ENCODE assay signal across 27 cellular contexts in the genomic region with DNA sequence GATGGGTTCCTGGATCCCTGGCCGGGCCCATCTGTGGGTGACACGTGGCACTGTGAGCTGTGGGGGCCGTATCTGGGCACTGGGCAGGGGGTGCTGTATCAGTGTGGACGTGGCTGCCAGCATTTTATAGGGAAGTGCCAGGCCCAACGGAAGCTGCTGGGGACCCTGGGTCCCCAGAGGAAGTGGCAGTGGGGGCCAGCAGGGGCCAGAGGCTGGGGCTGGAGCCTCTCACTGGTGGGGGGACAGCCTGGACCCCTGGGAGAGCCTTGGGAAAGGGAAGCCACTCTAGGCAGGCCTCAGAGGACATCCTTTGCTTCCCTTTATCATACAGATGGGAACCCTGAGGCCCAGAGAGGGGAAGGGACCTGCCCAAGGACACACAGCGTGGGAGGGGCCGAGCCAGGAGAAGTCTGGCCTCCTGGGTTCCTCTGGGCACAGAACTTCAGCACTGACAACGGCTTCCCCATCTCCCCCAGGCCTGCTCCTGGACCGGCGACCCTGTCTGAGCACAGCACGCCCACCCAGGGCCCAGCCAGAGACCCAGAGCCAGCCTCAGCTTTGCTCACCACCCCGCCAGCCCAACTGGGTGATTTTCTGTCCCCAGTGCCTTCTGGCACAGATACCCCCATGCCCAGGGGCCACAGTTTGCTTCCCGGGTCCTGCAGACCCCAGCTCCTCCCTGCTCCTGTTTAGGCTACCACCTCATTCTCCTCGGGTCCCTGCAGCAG. TPM values are rescaled to one million over a fixed set of nuclear protein-coding genes. Genes with fewer than 3 reads are reported as not detected.
"Had no signal": no experiment of that assay in that cellular context is flagged by ENCODE, and none has a peak within 500 bp of the region (broad histone marks: within the 10 kb centered on the region; RNA-seq: fewer than 3 reads in every experiment).

No MANE protein-coding gene starts in this region.

- H3K4me3 ChIP-seq: adrenal gland, SJSA1 had no signal

- FAIRE-seq: TTC549 had no signal

- H3K27ac ChIP-seq: adrenal gland, SJSA1 had no signal

- ATAC-seq: activated CD8-positive, alpha-beta T cell treated with anti-CD3 and anti-CD28 coated beads for 36 hours; activated T-cell treated with anti-CD3 and anti-CD28 coated beads, Interleukin-2, amount 50 U/mL, for 72 hours; Panc1; SK-N-SH treated with all-trans-retinoic acid at 6 μM for 48 hours had no signal

- H3K9me3 ChIP-seq: adrenal gland, SJSA1 had no signal

- H3K36me3 ChIP-seq: adrenal gland, SJSA1 had no signal

- H3K27me3 ChIP-seq: adrenal gland had no signal

- DNase-seq: activated CD4-positive, alpha-beta T cell treated with anti-CD3 and anti-CD28 coated beads for 4 hours; activated CD8-positive, alpha-beta memory T cell treated with anti-CD3 and anti-CD28 coated beads, Interleukin-2, amount 50 U/mL, for 4 hours; activated CD8-positive, alpha-beta T cell treated with anti-CD3 and anti-CD28 coated beads for 36 hours; activated gamma-delta T cell treated with Interleukin-2 at 50 U/mL for 16 hours; activated naive CD4-positive, alpha-beta T cell treated with anti-CD3 and anti-CD28 coated beads, Interleukin-2, amount 50 U/mL, for 16 hours; activated naive CD8-positive, alpha-beta T cell treated with anti-CD3 and anti-CD28 coated beads, Interleukin-2, amount 10 ng/mL, durations not matched to agents 7 days and 5 days; activated T-cell treated with anti-CD3 and anti-CD28 coated beads, Interleukin-2, amount 50 U/mL, for 72 hours; adrenal gland; anterior cingulate cortex; cerebellar nuclear complex; KBM-7; NCI-H1048; NCI-H2029 treated with DMSO at 0.1 percent for 48 hours; NCI-H345; NCI-H510A; NCI-H526 treated with DMSO at 0.1 percent for 48 hours; NCI-H82; SHP77; T-helper 2 cell; T1000 had no signal

RNA-seq across cellular contexts. Expression of a gene that starts 15.5 kb away (rescaled TPM):
- total RNA-seq: activated T-helper 2 cell treated with anti-CD3 and anti-CD28 coated beads, Interferon-gamma antibody, Interleukin-2, Interleukin-4, amounts not matched to agents 10 μg/mL and 5 μg/mL and 100 μg/mL, durations not matched to agents 14 hours and 24 hours and 36 hours; LHCN-M2; M059J; SJSA1 had no signal

RNA-seq across cellular contexts. Expression of a gene that starts 54.4 kb away (rescaled TPM):
- total RNA-seq: activated CD8-positive, alpha-beta T cell treated with anti-CD3 and anti-CD28 coated beads for 36 hours; activated naive CD8-positive, alpha-beta T cell treated with anti-CD3 and anti-CD28 coated beads, Interleukin-2, amount 10 ng/mL, durations not matched to agents 7 days and 5 days; activated T-cell treated with anti-CD3 and anti-CD28 coated beads, Interleukin-2, amount 50 U/mL, for 72 hours; activated T-helper 2 cell treated with anti-CD3 and anti-CD28 coated beads, Interferon-gamma antibody, Interleukin-2, Interleukin-4, amounts not matched to agents 10 μg/mL and 5 μg/mL and 100 μg/mL, durations not matched to agents 14 hours and 24 hours and 36 hours had no signal
